24 cellular contexts compared by ENCODE assay signal in the genomic region with DNA sequence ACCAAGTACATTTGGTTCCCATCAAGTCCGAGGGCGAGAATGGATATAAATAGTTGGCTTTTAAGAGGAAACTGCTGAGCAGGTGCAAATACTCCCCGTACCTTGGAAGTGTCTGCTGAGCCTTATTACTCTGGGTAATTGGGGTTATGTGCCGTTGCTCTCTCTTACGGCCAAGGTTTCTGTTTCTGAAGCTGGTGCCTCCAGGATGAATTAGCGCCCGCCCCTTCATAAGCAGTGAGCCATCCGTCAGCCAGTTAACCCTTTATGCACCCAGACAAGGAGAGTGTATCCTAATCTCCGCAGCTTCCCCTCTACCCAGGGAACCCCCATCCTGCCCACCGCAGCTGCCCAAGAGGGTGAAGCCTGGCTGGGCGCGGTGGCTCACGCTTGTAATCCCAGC.
"Had no signal": no experiment of that assay in that cellular context is flagged by ENCODE, and none has a peak within 500 bp of the region (broad histone marks: within the 10 kb centered on the region; RNA-seq: fewer than 3 reads in every experiment).

No MANE protein-coding gene starts in this region.

- DNase-seq: dorsolateral prefrontal cortex; effector CD4-positive, alpha-beta T cell; endodermal cell; foreskin keratinocyte; heart left ventricle; natural killer cell; pancreas; stimulated activated CD4-positive, alpha-beta T cell treated with anti-CD3 and anti-CD28 coated beads, Interleukin-12 subunit alpha, Interleukin-12 subunit beta, amount 100 ng/mL, for 4 hours; stimulated activated CD4-positive, alpha-beta T cell treated with anti-CD3 and anti-CD28 coated beads, Interleukin-1b, Interleukin-23, amount 100 ng/mL, for 48 hours; stimulated activated CD4-positive, alpha-beta T cell treated with anti-CD3 and anti-CD28 coated beads, Interleukin-4, amount 100 ng/mL, for 1 hour; stimulated activated CD8-positive, alpha-beta memory T cell treated with anti-CD3 and anti-CD28 coated beads, Interleukin-4, amount 100 ng/mL, for 48 hours; stimulated activated naive CD4-positive, alpha-beta T cell; stimulated activated naive CD8-positive, alpha-beta T cell treated with anti-CD3 and anti-CD28 coated beads, Interleukin-15, amount 100 ng/mL, for 72 hours; transverse colon; upper lobe of right lung; uterus had no signal

- H3K4me3 ChIP-seq: dorsolateral prefrontal cortex, esophagus muscularis mucosa, gastroesophageal sphincter, heart left ventricle, hepatocyte, lung, pancreas, smooth muscle cell, suprapubic skin, transverse colon, upper lobe of right lung, uterus had no signal

- ATAC-seq: foreskin keratinocyte; gastroesophageal sphincter; heart left ventricle; left lobe of liver; natural killer cell; pancreas; sciatic nerve; stimulated activated naive CD8-positive, alpha-beta T cell treated with anti-CD3 and anti-CD28 coated beads, Interleukin-15, amount 100 ng/mL, for 72 hours; upper lobe of right lung had no signal
